Comparison of ENCODE assay signal across 14 cellular contexts in the genomic region with DNA sequence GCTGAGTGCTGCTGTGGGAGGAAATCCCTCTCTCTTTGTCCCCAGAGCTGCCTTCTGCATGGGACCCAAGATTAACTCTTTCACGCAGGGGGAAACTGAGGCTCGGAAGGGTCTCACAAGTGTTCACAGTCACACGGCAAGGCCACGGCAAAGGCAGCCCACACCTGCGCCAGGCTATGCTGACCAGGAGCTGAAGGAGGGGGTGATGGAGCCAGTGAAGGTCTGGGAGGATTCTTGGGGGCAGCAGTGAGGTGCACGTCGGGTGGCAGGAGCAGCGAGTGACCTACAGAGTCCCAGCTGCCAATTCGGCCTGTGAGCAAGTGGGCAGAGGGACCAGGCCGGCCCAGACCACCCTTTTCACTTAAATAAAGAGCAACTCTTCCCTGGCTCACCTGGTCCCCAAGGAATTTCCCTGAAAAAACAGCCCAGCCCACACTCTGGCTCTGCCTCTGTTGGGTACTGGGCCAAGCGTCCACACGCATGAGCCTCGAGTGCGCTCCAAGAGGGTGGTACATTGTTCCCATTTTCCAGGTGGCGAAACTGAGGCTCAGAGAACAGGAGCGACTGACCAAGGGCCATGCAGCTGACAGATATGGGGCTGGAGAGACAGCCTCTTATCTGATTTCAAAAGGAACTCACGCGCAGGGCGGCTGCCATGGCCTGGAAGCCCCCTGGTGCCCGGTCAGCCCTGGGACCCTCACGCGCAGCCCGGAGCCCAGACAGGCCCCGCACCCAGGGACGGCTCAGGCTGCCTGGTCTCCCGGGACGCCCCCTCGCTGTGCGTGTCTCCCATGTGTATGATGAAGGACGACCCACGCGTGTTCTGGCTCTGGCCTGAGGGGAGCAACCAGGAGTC. TPM values are rescaled to one million over a fixed set of nuclear protein-coding genes. Genes with fewer than 3 reads are reported as not detected.
DNase-seq lines count a peak whose midpoint lies in the region; ATAC-seq and TF ChIP-seq lines count a peak whose summit lies in the region.
"Had no signal": no experiment of that assay in that cellular context is flagged by ENCODE, and none has a peak within 500 bp of the region (broad histone marks: within the 10 kb centered on the region; RNA-seq: fewer than 3 reads in every experiment).

No MANE protein-coding gene starts in this region.

- no peaks in the 10 kb centered on the region for H3K27me3 Mint-ChIP-seq in CD8-positive, alpha-beta T cell (ENCODE audit: low read depth)
- no peaks in the 10 kb centered on the region for H3K27me3 Mint-ChIP-seq in brain

- no peaks in the 10 kb centered on the region for H3K9me2 ChIP-seq in neural cell (ENCODE audit: insufficient read depth, low read length)

- no peaks in the 10 kb centered on the region for H4K20me1 ChIP-seq in neural cell (ENCODE audit: insufficient read depth)

- TF ChIP-seq CTCF in BE2C (IDR thresholded peaks at IDR 0.05; ENCODE audit: low read depth, low read length) (no peak), brain (conservative IDR thresholded peaks at IDR 0.05) (no peak), neural cell (IDR thresholded peaks at IDR 0.05; ENCODE audit: poor library complexity, severe bottlenecking) (no peak)
- no peak for TF ChIP-seq CTCF in CD8-positive, alpha-beta T cell (IDR thresholded peaks at IDR 0.05)

- no peak for ATAC-seq in CD8-positive, alpha-beta T cell

- TF ChIP-seq RAD21 in neural cell (conservative IDR thresholded peaks at IDR 0.05): no peak

- no peak overlapping the region for H2AFZ ChIP-seq in neural cell (ENCODE audit: low read depth, low read length)

- peaks cover 43% of the 10 kb centered on the region for H3K4me1 ChIP-seq in BE2C
- peaks cover 28% of the 10 kb centered on the region for H3K4me1 ChIP-seq in CD8-positive, alpha-beta T cell (ENCODE audit: insufficient read depth, low read length)
- H3K4me1 ChIP-seq in effector memory CD4-positive, alpha-beta T cell (ENCODE audit: control insufficient read depth, insufficient read depth, low read length, poor library complexity, severe bottlenecking): peaks cover 12% of the 10 kb centered on the region

- H3K4me3 ChIP-seq in BE2C (ENCODE audit: low read depth, low read length) (no peak overlapping the region), neural cell (ENCODE audit: low read length) (peak overlapping the region; percentile 41)
- H3K4me3 ChIP-seq in CD8-positive, alpha-beta T cell (ENCODE audit: low read depth, low read length): peak overlapping the region; percentile 8
- H3K4me3 ChIP-seq in effector memory CD4-positive, alpha-beta T cell (ENCODE audit: insufficient read depth, low read depth, low read length, poor library complexity, severe bottlenecking): no peak overlapping the region
- H3K4me3 ChIP-seq: suprapubic skin had no signal

- peaks cover 35% of the 10 kb centered on the region for H3K4me1 Mint-ChIP-seq in CD8-positive, alpha-beta T cell (ENCODE audit: low read depth)
- peaks cover 43% of the 10 kb centered on the region for H3K4me1 Mint-ChIP-seq in brain

- no peaks in the 10 kb centered on the region for H3K9me3 Mint-ChIP-seq in CD8-positive, alpha-beta T cell
- no peaks in the 10 kb centered on the region for H3K9me3 Mint-ChIP-seq in brain

- no peaks in the 10 kb centered on the region for H3K79me2 ChIP-seq in neural cell (replicated peaks; ENCODE audit: insufficient read depth, low read length)

- H3K36me3 Mint-ChIP-seq in CD8-positive, alpha-beta T cell: no peaks in the 10 kb centered on the region
- no peaks in the 10 kb centered on the region for H3K36me3 Mint-ChIP-seq in brain

- no peak overlapping the region for H3K27ac ChIP-seq in CD8-positive, alpha-beta T cell (ENCODE audit: low read depth, low read length)
- peak overlapping the region; percentile 85 for H3K27ac ChIP-seq in neural cell (ENCODE audit: low read length)
- H3K27ac ChIP-seq in effector memory CD4-positive, alpha-beta T cell (ENCODE audit: insufficient read depth, low read length, poor library complexity, severe bottlenecking): no peak overlapping the region
- H3K27ac ChIP-seq: suprapubic skin had no signal

- H3K27ac Mint-ChIP-seq in CD8-positive, alpha-beta T cell: peak overlapping the region; percentile 49
- peak overlapping the region; percentile 20 to 95 (median 60) for H3K27ac Mint-ChIP-seq in brain

- H3K9me3 ChIP-seq in BE2C (no peaks in the 10 kb centered on the region), neural cell (ENCODE audit: low read length) (no peaks in the 10 kb centered on the region)
- no peaks in the 10 kb centered on the region for H3K9me3 ChIP-seq in CD8-positive, alpha-beta T cell (ENCODE audit: low read length)
- no peaks in the 10 kb centered on the region for H3K9me3 ChIP-seq in effector memory CD4-positive, alpha-beta T cell (ENCODE audit: control insufficient read depth, low read length)
- H3K9me3 ChIP-seq: suprapubic skin had no signal

- peak overlapping the region; percentile 66 for H3K9ac ChIP-seq in neural cell (ENCODE audit: low read length)

- H3K36me3 ChIP-seq in BE2C: no peaks in the 10 kb centered on the region
- H3K36me3 ChIP-seq in CD8-positive, alpha-beta T cell (ENCODE audit: insufficient read depth, low read length): no peaks in the 10 kb centered on the region
- H3K36me3 ChIP-seq in neural cell (ENCODE audit: insufficient read depth, low read length): no peaks in the 10 kb centered on the region
- H3K36me3 ChIP-seq in effector memory CD4-positive, alpha-beta T cell (ENCODE audit: control insufficient read depth, insufficient read depth, low read length): no peaks in the 10 kb centered on the region
- H3K36me3 ChIP-seq: suprapubic skin had no signal

- no peak for TF ChIP-seq EP300 in neural cell (conservative IDR thresholded peaks at IDR 0.05; ENCODE audit: poor library complexity, severe bottlenecking)

- CTCF ChIA-PET in CD8-positive, alpha-beta T cell (lab: Charles Lee): interaction anchor here (1.1 to 1.7 kb wide), 4 partner anchors 17 to 54 kb away, joined by 3 to 6 read pairs (median 4); no protein-coding TSS in a partner anchor

- POLR2A ChIA-PET in CD8-positive, alpha-beta T cell (lab: Charles Lee): interaction anchor here (1.1 kb wide), 1 partner anchor 27 kb away, joined by 4 read pairs; no protein-coding TSS in a partner anchor

- intact Hi-C loops in CD8-positive, alpha-beta T cell (cut with DNase I, micrococcal nuclease): loop anchor here (1.0 kb wide), 2 partner anchors 10 to 33 kb away; no protein-coding TSS in a partner anchor

- peak; percentile 18 for DNase-seq in BE2C
- no peak for DNase-seq in CD8-positive, alpha-beta T cell
- no peak for DNase-seq in effector memory CD4-positive, alpha-beta T cell
- DNase-seq in D341Med (ENCODE audit: low spot score): no peak
- no peak for DNase-seq in NCI-H1092 (lab: John Stamatoyannopoulos, UW)
- DNase-seq in NCI-H2107 treated with DMSO at 0.1 percent for 48 hours (lab: John Stamatoyannopoulos, UW; ENCODE audit: unreplicated experiment): no peak
- DNase-seq: GOT3, hippocampal formation, NCI-H2029, OCI-M1, T1000 had no signal

- H3K27me3 ChIP-seq in BE2C (no peaks in the 10 kb centered on the region), neural cell (ENCODE audit: insufficient read depth, low read depth, low read length) (no peaks in the 10 kb centered on the region)
- H3K27me3 ChIP-seq in CD8-positive, alpha-beta T cell (ENCODE audit: insufficient read depth, low read length): no peaks in the 10 kb centered on the region
- H3K27me3 ChIP-seq in effector memory CD4-positive, alpha-beta T cell (replicated peaks; ENCODE audit: control insufficient read depth, insufficient read depth, low read length, poor library complexity, severe bottlenecking): no peaks in the 10 kb centered on the region

- H3K4me2 ChIP-seq in neural cell (ENCODE audit: low read length): peak overlapping the region; percentile 57

- peak overlapping the region; percentile 12 for H3K4me3 Mint-ChIP-seq in CD8-positive, alpha-beta T cell
- no peak overlapping the region for H3K4me3 Mint-ChIP-seq in brain

- H3F3A ChIP-seq in neural cell (ENCODE audit: insufficient read depth, low read length, poor library complexity, severe bottlenecking): no peaks in the 10 kb centered on the region

TF ChIP-seq in neural cell, 6 proteins besides CTCF, POLR2A, EP300 and RAD21:
- no peak for TF ChIP-seq POLR2AphosphoS5 (IDR thresholded peaks at IDR 0.05)
- TF ChIP-seq EZH2 (IDR thresholded peaks at IDR 0.05; ENCODE audit: borderline replicate concordance, insufficient read depth, low read length, poor library complexity, severe bottlenecking): no peak
- TF ChIP-seq SMC3 (conservative IDR thresholded peaks at IDR 0.05; ENCODE audit: poor library complexity): no peak
- no peak for TF ChIP-seq MXI1 (conservative IDR thresholded peaks at IDR 0.05; ENCODE audit: poor library complexity, severe bottlenecking)
- no peak for TF ChIP-seq REST (IDR thresholded peaks at IDR 0.05; ENCODE audit: borderline replicate concordance)
TF ChIP-seq in neural cell: peak in this region for 0.

RNA-seq across cellular contexts. Expression of gene SARDH, which starts 28.2 kb away (rescaled TPM):
- polyA plus RNA-seq in BE2C (2012; ENCODE audit: insufficient read depth, insufficient read length, low read depth): 6.3 TPM
- total RNA-seq in CD8-positive, alpha-beta T cell: 10 to 100 TPM; 10.2 to 11.4 TPM
- 4.7 TPM for polyA plus RNA-seq in brain (ENCODE audit: insufficient read depth, low read depth, low replicate concordance)
- 0.56 TPM in 1 of 2 replicates, not detected in the other for polyA plus RNA-seq in neural cell
- polyA minus RNA-seq in neural cell: 0.35 TPM in 1 of 2 replicates, not detected in the other

Comparison
In these comparisons a context has a peak if more than half of its experiments do, and no peak if none do; other contexts are left out.
1. H3K4me3 ChIP-seq: peak in CD8-positive, alpha-beta T cell (single experiment) and neural cell (single experiment); none in BE2C (single experiment) and effector memory CD4-positive, alpha-beta T cell (single experiment).